8 cellular contexts compared by ENCODE assay signal in genomic region chr6:33410711-33411631, GRCh38. TPM values are rescaled to one million over a fixed set of nuclear protein-coding genes. Genes with fewer than 3 reads are reported as not detected.
DNase-seq lines count a peak whose midpoint lies in the region; ATAC-seq, FAIRE-seq and TF ChIP-seq lines count a peak whose summit lies in the region.

PHF1 (plus strand) TSS chr6:33411014; CDS start chr6:33412264, 1,250 bp downstream.

- ATAC-seq in GM19324 (IDR thresholded peaks at IDR 0.05; ENCODE audit: low FRiP score, unreplicated experiment) (peak; percentile 40), HG03378 (IDR thresholded peaks at IDR 0.05; ENCODE audit: unreplicated experiment) (peak; percentile 26)

- H4K20me1 ChIP-seq in DOHH2 (ENCODE audit: control insufficient read depth, insufficient read depth, low read depth, low read length): no peaks in the 10 kb centered on the region

- H3K27me3 ChIP-seq in DOHH2 (ENCODE audit: control insufficient read depth, low read length) (no peaks in the 10 kb centered on the region), breast epithelium (no peaks in the 10 kb centered on the region), iPS-20b (ENCODE audit: insufficient read depth, low read length) (no peaks in the 10 kb centered on the region), small intestine (ENCODE audit: control insufficient read depth in 2 of 2, insufficient read depth in 2 of 2, low read length in 2 of 2) (no peaks in the 10 kb centered on the region)

- H3K27ac ChIP-seq in DOHH2 (ENCODE audit: low read depth, low read length): peak within 1 kb of the TSS; percentile 86
- H3K27ac ChIP-seq in breast epithelium: peak within 1 kb of the TSS; percentile 97 to 100
- H3K27ac ChIP-seq in iPS-20b (ENCODE audit: low read length): peak within 1 kb of the TSS; percentile 65
- H3K27ac ChIP-seq in small intestine (ENCODE audit: low read depth in 1 of 2, low read length in 1 of 2): peak within 1 kb of the TSS; percentile 84 to 95

- peak within 1 kb of the TSS; percentile 83 for H3K4me3 ChIP-seq in DOHH2 (ENCODE audit: low read length)
- peak within 1 kb of the TSS; percentile 75 to 100 (median 98) for H3K4me3 ChIP-seq in breast epithelium
- H3K4me3 ChIP-seq in iPS-20b (ENCODE audit: low read length): peak within 1 kb of the TSS; percentile 92
- peak within 1 kb of the TSS; percentile 82 to 87 for H3K4me3 ChIP-seq in small intestine (ENCODE audit: low read depth in 1 of 2, low read length in 2 of 2)

- H3F3A ChIP-seq in DOHH2 (ENCODE audit: control insufficient read depth, insufficient read depth): peaks cover 45% of the 10 kb centered on the region

- peaks cover 15% of the 10 kb centered on the region for H3K79me2 ChIP-seq in DOHH2 (ENCODE audit: control insufficient read depth, low read length)

- peak; percentile 43; the same call in 1 of the 2 replicates for TF ChIP-seq POLR2A in Raji (IDR thresholded peaks at IDR 0.05; ENCODE audit: insufficient read depth, low read depth, low read length)
- TF ChIP-seq POLR2A in breast epithelium (IDR thresholded peaks at IDR 0.05): no peak

- WGBS in small intestine, 3 donors: 0 to 1% (median 1%) methylated on average over 28 to 63 of the region's 67 CpGs

- no peaks in the 10 kb centered on the region for H3K9me2 ChIP-seq in DOHH2 (replicated peaks; ENCODE audit: control insufficient read depth, low read length)

- H3K9ac ChIP-seq in iPS-20b (ENCODE audit: low read depth, low read length): peak within 1 kb of the TSS; percentile 87

- FAIRE-seq in small intestine (lab: Jason Lieb, UNC): no peak

- H3K36me3 ChIP-seq in DOHH2 (ENCODE audit: control insufficient read depth, low read length) (peaks cover 61% of the 10 kb centered on the region), breast epithelium (no peaks in the 10 kb centered on the region), iPS-20b (ENCODE audit: insufficient read depth, low read depth, low read length) (peaks cover 64% of the 10 kb centered on the region), small intestine (ENCODE audit: control insufficient read depth in 2 of 2, insufficient read depth in 2 of 2, low read length in 2 of 2) (peaks cover 0 to 13% of the 10 kb centered on the region in 2 donors)

- intact Hi-C loops in breast epithelium (cut with DNase I; ENCODE audit: low total_unique reads): loop anchor here (10.0 kb wide), 1 partner anchor 536 kb away; no protein-coding TSS in a partner anchor

- DNase-seq in breast epithelium (ENCODE audit: low spot score in 2 of 2) (peak in 1 of 2 donors; percentile 76), small intestine (peak; percentile 73)
- DNase-seq in central memory CD4-positive, alpha-beta T cell: no peak

- no peaks in the 10 kb centered on the region for H3K9me3 ChIP-seq in DOHH2 (ENCODE audit: control insufficient read depth, insufficient read depth, low read length)
- no peaks in the 10 kb centered on the region for H3K9me3 ChIP-seq in breast epithelium
- H3K9me3 ChIP-seq in iPS-20b (ENCODE audit: insufficient read depth, low read depth, low read length): no peaks in the 10 kb centered on the region
- no peaks in the 10 kb centered on the region for H3K9me3 ChIP-seq in small intestine (ENCODE audit: control insufficient read depth, low read depth)

- no peak for TF ChIP-seq CTCF in DOHH2 (IDR thresholded peaks at IDR 0.05; ENCODE audit: low read depth, low read length, poor library complexity, severe bottlenecking)
- TF ChIP-seq CTCF in breast epithelium (IDR thresholded peaks at IDR 0.05): no peak

- peak within 1 kb of the TSS; percentile 92 for H3K4me2 ChIP-seq in DOHH2 (ENCODE audit: low read length)

- H3K4me1 ChIP-seq in DOHH2 (ENCODE audit: control insufficient read depth, low read length) (peaks cover 43% of the 10 kb centered on the region), breast epithelium (peaks cover 0 to 16% of the 10 kb centered on the region in 2 donors), iPS-20b (ENCODE audit: insufficient read depth, low read length) (peaks cover 11% of the 10 kb centered on the region; the same call in 1 of the 2 replicates), small intestine (ENCODE audit: control insufficient read depth in 2 of 2, insufficient read depth in 1 of 2, low read depth in 1 of 2, low read length in 1 of 2) (peaks cover 0 to 3% of the 10 kb centered on the region in 2 donors)

RNA-seq across cellular contexts. Expression of gene PHF1, which starts in this region (rescaled TPM):
- total RNA-seq in breast epithelium: 10 to 100 TPM; 72.8 to 82.8 (median 77.3) TPM
- polyA plus RNA-seq in small intestine: 10 to 100 TPM; 32.2 to 67.6 (median 48.1) TPM
